8 cellular contexts compared by ENCODE assay signal in genomic region chr16:9090960-9091866, GRCh38. TPM values are rescaled to one million over a fixed set of nuclear protein-coding genes. Genes with fewer than 3 reads are reported as not detected.
DNase-seq lines count a peak whose midpoint lies in the region; ATAC-seq and TF ChIP-seq lines count a peak whose summit lies in the region.

Gene HAPSTR1 (plus strand): TSS chr16:9091644. CDS start chr16:9092045, 401 bp downstream.

- H3K27ac ChIP-seq in Panc1 (ENCODE audit: low read length) = peak within 1 kb of the TSS; percentile 96
- peak within 1 kb of the TSS; percentile 90 for H3K27ac ChIP-seq in muscle layer of duodenum (ENCODE audit: low read length)

- CTCF ChIA-PET in Panc1 (lab: Charles Lee) = interaction anchor here (0.6 kb wide), 3 partner anchors 36 to 83 kb away, joined by 3 to 4 read pairs (median 3); no protein-coding TSS in a partner anchor

- intact Hi-C loops in Panc1 (cut with micrococcal nuclease; ENCODE audit: unreplicated experiment) = loop anchor here (10.0 kb wide), 1 partner anchor 136 kb away; no protein-coding TSS in a partner anchor

- no peaks in the 10 kb centered on the region for H3K9me3 ChIP-seq in Panc1 (ENCODE audit: control insufficient read depth, insufficient read depth, low read depth, low read length)
- no peaks in the 10 kb centered on the region for H3K9me3 ChIP-seq in muscle layer of duodenum (ENCODE audit: control insufficient read depth in 1 of 2, low read length in 2 of 2)

- H3K4me3 ChIP-seq in Panc1 (ENCODE audit: low read depth in 2 of 2, low read length in 2 of 2) = peak within 1 kb of the TSS; percentile 92 to 93
- H3K4me3 ChIP-seq in muscle layer of duodenum (ENCODE audit: low read depth in 1 of 2, low read length in 2 of 2) = peak within 1 kb of the TSS; percentile 88 to 89

- BruUV-seq in Panc1 (replicated peaks; lab: Mats Ljungman, UMichigan) = no TSS peak

- POLR2A ChIA-PET in Panc1 (lab: Charles Lee) = interaction anchor here (0.5 to 1.0 kb wide), 6 partner anchors 34 to 606 kb away, joined by 3 to 8 read pairs (median 5); no protein-coding TSS in a partner anchor

- H3K27me3 ChIP-seq in Panc1 (ENCODE audit: control insufficient read depth, insufficient read depth, low read length) = no peaks in the 10 kb centered on the region
- no peaks in the 10 kb centered on the region for H3K27me3 ChIP-seq in muscle layer of duodenum (ENCODE audit: low read depth, low read length)

- DNase-seq in DMS53 (lab: John Stamatoyannopoulos, UW) (peak; percentile 99), KG1 (lab: John Stamatoyannopoulos, UW) (peak; percentile 98), Panc1 (ENCODE audit: low read depth, low spot score) (peak; percentile 98)
- peak; percentile 97 to 98 for DNase-seq in activated T-cell treated with anti-CD3 and anti-CD28 coated beads, Interleukin-2, amount 50 U/mL, for 48 hours
- peak; percentile 99 to 100 for DNase-seq in stimulated activated CD8-positive, alpha-beta memory T cell treated with anti-CD3 and anti-CD28 coated beads, Interleukin-7, amount 100 ng/mL, for 4 hours (ENCODE audit: low read depth in 2 of 2)

- TF ChIP-seq CTCF in Panc1 (IDR thresholded peaks at IDR 0.05) = no peak

- in situ Hi-C loops in Panc1 (cut with HindIII; ENCODE audit: low pct_unique_long_range_greater_than_20kb, low sequenced_read_pairs) = no loop called here

- ATAC-seq in GM21723 (IDR thresholded peaks at IDR 0.05; ENCODE audit: unreplicated experiment) (peak; percentile 89), Panc1 (peak; percentile 93), esophagus mucosa (peak; percentile 97)

- H3K4me1 ChIP-seq in Panc1 (ENCODE audit: control insufficient read depth, insufficient read depth, low read length) (peaks cover 25% of the 10 kb centered on the region), muscle layer of duodenum (ENCODE audit: control insufficient read depth in 1 of 2, insufficient read depth in 2 of 2, low read length in 2 of 2) (peaks cover 14 to 32% of the 10 kb centered on the region in 2 donors)

- H3K36me3 ChIP-seq in Panc1 (ENCODE audit: control insufficient read depth, insufficient read depth, low read length) = peaks cover 27% of the 10 kb centered on the region
- no peaks in the 10 kb centered on the region for H3K36me3 ChIP-seq in muscle layer of duodenum (ENCODE audit: control insufficient read depth in 1 of 2, insufficient read depth in 2 of 2, low read length in 2 of 2)

RNA-seq across cellular contexts. Expression of gene HAPSTR1, which starts in this region (rescaled TPM):
- 49.9 TPM for total RNA-seq in Panc1 (2021; ENCODE audit: unreplicated experiment)
- 15.7 TPM for polyA plus RNA-seq in Panc1 (2012; ENCODE audit: insufficient read length)
- 50.1 TPM for total RNA-seq in esophagus mucosa

Comparison
In these comparisons a context has a peak if more than half of its experiments do, and no peak if none do; other contexts are left out.
1. Peak in every context shown above with its lines: DNase-seq, ATAC-seq, H3K4me3 ChIP-seq and H3K27ac ChIP-seq.